Comparison of ENCODE assay signal across 1 cellular context in genomic region chr2:20421988-20422678, GRCh38.
TF ChIP-seq lines count a peak whose summit lies in the region.

No MANE protein-coding gene starts in this region.

TF ChIP-seq in SK-N-SH, 30 proteins besides CTCF, POLR2A, EP300 and RAD21 (continued from another document):
- TF ChIP-seq, protein P1, sequence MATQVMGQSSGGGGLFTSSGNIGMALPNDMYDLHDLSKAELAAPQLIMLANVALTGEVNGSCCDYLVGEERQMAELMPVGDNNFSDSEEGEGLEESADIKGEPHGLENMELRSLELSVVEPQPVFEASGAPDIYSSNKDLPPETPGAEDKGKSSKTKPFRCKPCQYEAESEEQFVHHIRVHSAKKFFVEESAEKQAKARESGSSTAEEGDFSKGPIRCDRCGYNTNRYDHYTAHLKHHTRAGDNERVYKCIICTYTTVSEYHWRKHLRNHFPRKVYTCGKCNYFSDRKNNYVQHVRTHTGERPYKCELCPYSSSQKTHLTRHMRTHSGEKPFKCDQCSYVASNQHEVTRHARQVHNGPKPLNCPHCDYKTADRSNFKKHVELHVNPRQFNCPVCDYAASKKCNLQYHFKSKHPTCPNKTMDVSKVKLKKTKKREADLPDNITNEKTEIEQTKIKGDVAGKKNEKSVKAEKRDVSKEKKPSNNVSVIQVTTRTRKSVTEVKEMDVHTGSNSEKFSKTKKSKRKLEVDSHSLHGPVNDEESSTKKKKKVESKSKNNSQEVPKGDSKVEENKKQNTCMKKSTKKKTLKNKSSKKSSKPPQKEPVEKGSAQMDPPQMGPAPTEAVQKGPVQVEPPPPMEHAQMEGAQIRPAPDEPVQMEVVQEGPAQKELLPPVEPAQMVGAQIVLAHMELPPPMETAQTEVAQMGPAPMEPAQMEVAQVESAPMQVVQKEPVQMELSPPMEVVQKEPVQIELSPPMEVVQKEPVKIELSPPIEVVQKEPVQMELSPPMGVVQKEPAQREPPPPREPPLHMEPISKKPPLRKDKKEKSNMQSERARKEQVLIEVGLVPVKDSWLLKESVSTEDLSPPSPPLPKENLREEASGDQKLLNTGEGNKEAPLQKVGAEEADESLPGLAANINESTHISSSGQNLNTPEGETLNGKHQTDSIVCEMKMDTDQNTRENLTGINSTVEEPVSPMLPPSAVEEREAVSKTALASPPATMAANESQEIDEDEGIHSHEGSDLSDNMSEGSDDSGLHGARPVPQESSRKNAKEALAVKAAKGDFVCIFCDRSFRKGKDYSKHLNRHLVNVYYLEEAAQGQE (IDR thresholded peaks at IDR 0.05; ENCODE audit: low read depth, low read length): no peak
- TF ChIP-seq PBX3 (IDR thresholded peaks at IDR 0.05): peak; percentile 58
- TF ChIP-seq USF1 (IDR thresholded peaks at IDR 0.05; ENCODE audit: borderline replicate concordance, low read depth): no peak; the same call in 1 of the 2 replicates
- peak; percentile 33; the same call in 1 of the 2 replicates for TF ChIP-seq ZBTB33 (IDR thresholded peaks at IDR 0.05; ENCODE audit: borderline replicate concordance, low read depth)
- TF ChIP-seq FOXM1 (IDR thresholded peaks at IDR 0.05; ENCODE audit: low read depth): no peak
- no peak for TF ChIP-seq RCOR1 (IDR thresholded peaks at IDR 0.05; ENCODE audit: low read length)
- TF ChIP-seq JUND (IDR thresholded peaks at IDR 0.05): no peak
- no peak for TF ChIP-seq GABPA (IDR thresholded peaks at IDR 0.05; ENCODE audit: low read depth)
